Comparison of ENCODE assay signal across 1 cellular context in the genomic region with DNA sequence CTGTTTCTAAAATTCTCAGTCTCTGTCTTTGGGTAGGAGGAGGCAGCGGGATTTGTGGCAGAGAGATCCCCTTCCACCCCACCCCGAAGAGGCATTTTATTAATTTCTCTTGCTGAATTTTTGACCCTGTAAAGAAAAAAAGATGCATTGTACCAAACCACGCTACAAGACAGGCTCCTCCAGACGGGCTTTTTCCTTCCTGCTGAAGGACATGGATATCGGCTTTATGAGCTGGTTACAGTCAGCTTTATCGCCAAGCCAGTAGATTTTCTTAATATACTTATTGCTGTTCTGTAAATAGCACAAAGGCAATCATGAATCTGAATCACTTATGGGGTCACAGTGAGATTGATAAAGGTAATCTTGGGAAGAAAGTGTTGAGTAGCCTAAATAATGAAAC.
TF ChIP-seq lines count a peak whose summit lies in the region.

No MANE protein-coding gene starts in this region.

TF ChIP-seq in IMR-90, 13 proteins besides CTCF, POLR2A, EP300 and RAD21:
- TF ChIP-seq CEBPB (IDR thresholded peaks at IDR 0.05; ENCODE audit: low read depth, low read length) (no peak), RCOR1 (IDR thresholded peaks at IDR 0.05; ENCODE audit: insufficient replicate concordance, low read length) (no peak), USF2 (IDR thresholded peaks at IDR 0.05; ENCODE audit: low read depth, low read length) (no peak), MXI1 (IDR thresholded peaks at IDR 0.05; ENCODE audit: borderline replicate concordance, low read depth, low read length) (no peak), BHLHE40 (IDR thresholded peaks at IDR 0.05; ENCODE audit: low read depth, low read length) (no peak), NFE2L2 (IDR thresholded peaks at IDR 0.05; ENCODE audit: low read depth, low read length) (no peak), CHD1 (IDR thresholded peaks at IDR 0.05; ENCODE audit: low read depth, low read length) (no peak), SMC3 (IDR thresholded peaks at IDR 0.05; ENCODE audit: low read depth, low read length) (no peak)
